Comparison of ENCODE assay signal across 22 cellular contexts in the genomic region with DNA sequence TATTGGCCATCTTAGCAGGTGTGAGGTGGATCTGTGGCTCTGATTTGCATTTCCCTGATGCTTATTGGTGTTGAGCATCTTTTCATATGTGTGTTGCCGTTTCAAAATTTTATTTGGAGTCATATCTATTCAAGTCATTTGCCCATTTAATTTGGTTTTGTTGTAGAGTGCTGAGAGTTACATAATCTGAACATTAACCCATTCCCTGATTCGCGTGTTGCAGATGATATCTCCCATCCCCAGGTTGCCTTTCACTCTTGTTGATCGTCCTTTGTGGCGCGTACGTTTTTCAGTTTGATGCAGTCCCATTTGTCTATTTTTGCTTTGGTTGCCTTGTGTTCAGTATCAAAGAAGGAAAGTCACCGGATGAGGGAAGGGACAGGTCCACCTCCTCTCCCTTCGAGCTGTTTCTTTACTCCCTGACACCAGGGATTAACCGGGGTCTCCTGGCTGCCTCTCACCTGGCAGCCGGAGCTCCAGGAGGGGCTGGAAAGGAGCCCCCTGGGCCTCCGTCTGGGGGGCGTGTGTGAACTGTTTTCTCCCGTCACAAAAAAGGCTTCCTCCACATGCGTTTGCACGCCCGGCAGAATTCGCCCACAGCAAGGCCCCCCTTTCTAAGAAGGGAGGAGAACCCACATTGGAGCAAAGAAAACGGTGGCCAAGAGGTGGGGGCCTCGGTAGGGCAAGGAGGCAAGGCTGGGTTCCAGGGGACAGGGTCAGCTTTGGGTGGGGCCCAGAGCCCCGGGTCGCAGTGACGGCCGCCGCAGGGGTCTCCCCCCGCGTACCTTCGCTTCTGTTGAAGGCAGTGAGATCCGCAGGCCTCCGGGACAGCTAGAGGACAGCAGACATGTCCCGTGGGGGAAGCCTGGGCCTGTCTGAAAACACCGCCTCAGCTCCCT. TPM values are rescaled to one million over a fixed set of nuclear protein-coding genes. Genes with fewer than 3 reads are reported as not detected.
DNase-seq lines count a peak whose midpoint lies in the region; ATAC-seq and TF ChIP-seq lines count a peak whose summit lies in the region.
"Had no signal": no experiment of that assay in that cellular context is flagged by ENCODE, and none has a peak within 500 bp of the region (broad histone marks: within the 10 kb centered on the region; RNA-seq: fewer than 3 reads in every experiment).

No MANE protein-coding gene starts in this region.

- H3K4me3 ChIP-seq in CD8-positive, alpha-beta T cell (ENCODE audit: low read depth, low read length): no peak overlapping the region
- H3K4me3 ChIP-seq in body of pancreas (no peak overlapping the region), mucosa of descending colon (no peak overlapping the region)
- H3K4me3 ChIP-seq: adrenal gland; BLaER1 treated with 17β-estradiol and CSF1 and Interleukin-3, amounts not matched to agents 10 nM and 100 nM; MG63; tibial artery had no signal

- no peaks in the 10 kb centered on the region for H3K9me3 ChIP-seq in CD8-positive, alpha-beta T cell (ENCODE audit: low read length)
- H3K9me3 ChIP-seq in body of pancreas (no peaks in the 10 kb centered on the region), mucosa of descending colon (no peaks in the 10 kb centered on the region)
- H3K9me3 ChIP-seq: adrenal gland, MG63, Peyer's patch had no signal

- H3K36me3 Mint-ChIP-seq in CD8-positive, alpha-beta T cell: no peaks in the 10 kb centered on the region
- H3K36me3 Mint-ChIP-seq in naive thymus-derived CD8-positive, alpha-beta T cell: peaks cover 0 to 8% (median 0%) of the 10 kb centered on the region in 3 donors
- H3K36me3 Mint-ChIP-seq: memory B cell had no signal

- no peak for TF ChIP-seq CTCF in CD8-positive, alpha-beta T cell (IDR thresholded peaks at IDR 0.05)
- TF ChIP-seq CTCF in GM10266 (IDR thresholded peaks at IDR 0.05; ENCODE audit: control insufficient read depth, insufficient read depth, low read depth, missing control alignments) (no peak), body of pancreas (IDR thresholded peaks at IDR 0.05) (no peak), mucosa of descending colon (IDR thresholded peaks at IDR 0.05) (no peak)

- peaks cover 21% of the 10 kb centered on the region for H3K4me1 ChIP-seq in CD8-positive, alpha-beta T cell (ENCODE audit: insufficient read depth, low read length)
- peaks cover 26% of the 10 kb centered on the region for H3K4me1 ChIP-seq in body of pancreas
- peaks cover 30% of the 10 kb centered on the region for H3K4me1 ChIP-seq in mucosa of descending colon (ENCODE audit: low read depth)
- H3K4me1 ChIP-seq: foreskin keratinocyte had no signal

- peak overlapping the region; percentile 9 for H3K4me3 Mint-ChIP-seq in CD8-positive, alpha-beta T cell
- peak overlapping the region in 9 of 10 donors; percentile 0 to 71 (median 33) for H3K4me3 Mint-ChIP-seq in naive thymus-derived CD8-positive, alpha-beta T cell
- H3K4me3 Mint-ChIP-seq: memory B cell had no signal

- 52 to 64% methylated on average over 20 to 31 of the region's 32 CpGs for WGBS in body of pancreas, 2 donors

- no peak for ATAC-seq in CD8-positive, alpha-beta T cell
- ATAC-seq in body of pancreas: no peak
- no peak for ATAC-seq in naive thymus-derived CD8-positive, alpha-beta T cell
- ATAC-seq in mucosa of descending colon: no peak
- no peak for ATAC-seq in GM21423 (IDR thresholded peaks at IDR 0.05; ENCODE audit: unreplicated experiment)
- ATAC-seq: foreskin keratinocyte had no signal

- H3K27me3 ChIP-seq in CD8-positive, alpha-beta T cell (ENCODE audit: insufficient read depth, low read length): peaks cover 32% of the 10 kb centered on the region
- no peaks in the 10 kb centered on the region for H3K27me3 ChIP-seq in body of pancreas
- H3K27me3 ChIP-seq: MG63 had no signal

- intact Hi-C loops in CD8-positive, alpha-beta T cell (cut with DNase I, micrococcal nuclease): no loop called here
- intact Hi-C loops in body of pancreas (cut with DNase I) (loop anchor here (10.0 kb wide), 1 partner anchor 133 kb away; the partner anchor contains the start of gene UBE3C), mucosa of descending colon (cut with DNase I, micrococcal nuclease) (no loop called here)

- no peaks in the 10 kb centered on the region for H3K9me3 Mint-ChIP-seq in CD8-positive, alpha-beta T cell
- no peaks in the 10 kb centered on the region for H3K9me3 Mint-ChIP-seq in naive thymus-derived CD8-positive, alpha-beta T cell

- CTCF ChIA-PET in CD8-positive, alpha-beta T cell (lab: Charles Lee): no interaction called here

- TF ChIP-seq POLR2A in body of pancreas (IDR thresholded peaks at IDR 0.05): no peak

- H3K4me1 Mint-ChIP-seq in CD8-positive, alpha-beta T cell (ENCODE audit: low read depth): peaks cover 31% of the 10 kb centered on the region
- peaks cover 14 to 54% (median 35%) of the 10 kb centered on the region in 4 donors for H3K4me1 Mint-ChIP-seq in naive thymus-derived CD8-positive, alpha-beta T cell

- H3K27me3 Mint-ChIP-seq in CD8-positive, alpha-beta T cell (ENCODE audit: low read depth): peaks cover 62% of the 10 kb centered on the region
- H3K27me3 Mint-ChIP-seq in naive thymus-derived CD8-positive, alpha-beta T cell: peaks cover 37 to 85% (median 60%) of the 10 kb centered on the region in 5 donors

- H3K27ac ChIP-seq in CD8-positive, alpha-beta T cell (ENCODE audit: low read depth, low read length): no peak overlapping the region
- peak overlapping the region in 3 of 4 donors; percentile 72 to 94 (median 83) for H3K27ac ChIP-seq in body of pancreas
- H3K27ac ChIP-seq: adrenal gland; BLaER1 treated with 17β-estradiol and CSF1 and Interleukin-3, amounts not matched to agents 10 nM and 100 nM; foreskin keratinocyte; tibial artery had no signal

- no peaks in the 10 kb centered on the region for H3K36me3 ChIP-seq in CD8-positive, alpha-beta T cell (ENCODE audit: insufficient read depth, low read length)
- no peaks in the 10 kb centered on the region for H3K36me3 ChIP-seq in body of pancreas (replicated peaks in 1 of 2; ENCODE audit: insufficient read depth in 1 of 2, low read depth in 2 of 2)
- H3K36me3 ChIP-seq in mucosa of descending colon (ENCODE audit: low read depth): no peaks in the 10 kb centered on the region
- H3K36me3 ChIP-seq: adrenal gland; BLaER1 treated with 17β-estradiol and CSF1 and Interleukin-3, amounts not matched to agents 10 nM and 100 nM; MG63; Peyer's patch; tibial artery had no signal

- DNase-seq in CD8-positive, alpha-beta T cell: no peak
- DNase-seq in GM10266 (ENCODE audit: extremely low spot score) (peak; percentile 37), body of pancreas (no peak), pons (ENCODE audit: low spot score) (no peak), HT-29 (ENCODE audit: low spot score) (no peak), mucosa of descending colon (no peak)
- DNase-seq in naive thymus-derived CD8-positive, alpha-beta T cell: no peak
- DNase-seq: adrenal gland; foreskin keratinocyte; GOT3; MG63; NCI-H2107; NCI-H774; occipital lobe; stimulated activated CD4-positive, alpha-beta T cell treated with anti-CD3 and anti-CD28 coated beads, Interleukin-4, amount 100 ng/mL, for 4 hours; SW 1271 had no signal

- POLR2A ChIA-PET in CD8-positive, alpha-beta T cell (lab: Charles Lee): no interaction called here
- POLR2A ChIA-PET in naive thymus-derived CD8-positive, alpha-beta T cell (lab: Charles Lee): no interaction called here

- H3K27ac Mint-ChIP-seq in CD8-positive, alpha-beta T cell: no peak overlapping the region
- no peak overlapping the region for H3K27ac Mint-ChIP-seq in naive thymus-derived CD8-positive, alpha-beta T cell
- H3K27ac Mint-ChIP-seq: memory B cell had no signal

RNA-seq across cellular contexts. Expression of gene MNX1, which starts 8.3 kb away (rescaled TPM):
- not detected for total RNA-seq in CD8-positive, alpha-beta T cell
- 10 to 100 TPM; 14.3 to 39.6 TPM for total RNA-seq in body of pancreas
- total RNA-seq in naive thymus-derived CD8-positive, alpha-beta T cell: not detected
- not detected for polyA plus RNA-seq in naive thymus-derived CD8-positive, alpha-beta T cell
- 21.9 and 34.5 TPM in 2 replicates for total RNA-seq in HT-29 (2014; rRNA removed; shearing (Covaris generic))
- 10 to 100 TPM in 2 of 3 donors, 1 to 10 TPM in 1; 9.7 to 24.9 (median 24.0) TPM for total RNA-seq in mucosa of descending colon
- total RNA-seq: occipital lobe, skeletal muscle tissue had no signal
- polyA plus RNA-seq: adrenal gland had no signal

RNA-seq across cellular contexts. Expression of gene NOM1, which starts 52.7 kb away (rescaled TPM):
- 10 to 100 TPM; 35.2 to 50.9 TPM for total RNA-seq in CD8-positive, alpha-beta T cell
- total RNA-seq in body of pancreas: 10 to 100 TPM; 23.1 to 28.0 TPM
- total RNA-seq in naive thymus-derived CD8-positive, alpha-beta T cell: 10 to 100 TPM; 36.8 to 40.1 TPM
- polyA plus RNA-seq in naive thymus-derived CD8-positive, alpha-beta T cell: 1 to 10 TPM; 2.2 to 7.2 (median 6.6) TPM
- 27.6 and 28.8 TPM in 2 replicates for total RNA-seq in HT-29 (2014; rRNA removed; shearing (Covaris generic))
- total RNA-seq in mucosa of descending colon: 10 to 100 TPM; 13.9 to 20.9 (median 15.9) TPM

Comparison
In these comparisons a context has a peak if more than half of its experiments do, and no peak if none do; other contexts are left out.
1. RNA of gene MNX1, which starts 8.3 kb away (total RNA-seq): 14.3 to 39.6 TPM in body of pancreas, 9.7 to 24.9 TPM in mucosa of descending colon and 21.9 to 34.5 TPM in HT-29; not detected in CD8-positive, alpha-beta T cell and not detected in naive thymus-derived CD8-positive, alpha-beta T cell; every median in the first group is over 4 times any median in the second.